8 cellular contexts compared by ENCODE assay signal in genomic region chr1:154609398-154610380, GRCh38. TPM values are rescaled to one million over a fixed set of nuclear protein-coding genes. Genes with fewer than 3 reads are reported as not detected.
DNase-seq lines count a peak whose midpoint lies in the region; ATAC-seq and TF ChIP-seq lines count a peak whose summit lies in the region.

No MANE protein-coding gene starts in this region.

- TF ChIP-seq CTCF in CD8-positive, alpha-beta T cell (IDR thresholded peaks at IDR 0.05): no peak
- TF ChIP-seq CTCF in gastroesophageal sphincter (IDR thresholded peaks at IDR 0.05): no peak

- peak overlapping the region; percentile 98 for H3K4me3 Mint-ChIP-seq in CD8-positive, alpha-beta T cell

- peaks cover 9% of the 10 kb centered on the region for H3K36me3 ChIP-seq in CD8-positive, alpha-beta T cell (ENCODE audit: insufficient read depth, low read length)
- no peaks in the 10 kb centered on the region for H3K36me3 ChIP-seq in gastroesophageal sphincter

- peak; percentile 39 for ATAC-seq in CD8-positive, alpha-beta T cell
- ATAC-seq in gastroesophageal sphincter (no peak), GM21576 (IDR thresholded peaks at IDR 0.05; ENCODE audit: unreplicated experiment) (no peak), HG03280 (IDR thresholded peaks at IDR 0.05; ENCODE audit: unreplicated experiment) (no peak), GM21381 (IDR thresholded peaks at IDR 0.05; ENCODE audit: unreplicated experiment) (no peak)

- H3K9me3 Mint-ChIP-seq in CD8-positive, alpha-beta T cell: no peaks in the 10 kb centered on the region

- H3K27ac ChIP-seq in CD8-positive, alpha-beta T cell (ENCODE audit: low read depth, low read length): peak overlapping the region; percentile 92
- peak overlapping the region in 3 of 4 donors; percentile 95 to 100 (median 97) for H3K27ac ChIP-seq in gastroesophageal sphincter

- POLR2A ChIA-PET in CD8-positive, alpha-beta T cell (lab: Charles Lee): interaction anchor here (0.6 to 1.6 kb wide), 3 partner anchors 14 to 668 kb away, joined by 3 to 7 read pairs (median 5); no protein-coding TSS in a partner anchor

- H3K27me3 ChIP-seq in CD8-positive, alpha-beta T cell (ENCODE audit: insufficient read depth, low read length): no peaks in the 10 kb centered on the region
- H3K27me3 ChIP-seq in gastroesophageal sphincter: no peaks in the 10 kb centered on the region

- no peaks in the 10 kb centered on the region for H3K27me3 Mint-ChIP-seq in CD8-positive, alpha-beta T cell (ENCODE audit: low read depth)

- peak in 6 of 7 experiments; percentile 25 to 63 (median 54) for DNase-seq in CD8-positive, alpha-beta T cell
- peak; percentile 57 for DNase-seq in NAMALWA (ENCODE audit: low spot score)
- DNase-seq in activated CD8-positive, alpha-beta memory T cell treated with anti-CD3 and anti-CD28 coated beads for 24 hours: peak; percentile 72
- peak; percentile 50 for DNase-seq in stimulated activated CD4-positive, alpha-beta T cell treated with anti-CD3 and anti-CD28 coated beads, Interleukin-4, amount 100 ng/mL, for 1 hour

- 65 to 75% methylated on average over 7 to 9 of the region's 12 CpGs for WGBS in gastroesophageal sphincter (ENCODE audit: low coverage in 1 of 2), 2 donors

- peaks cover 22% of the 10 kb centered on the region for H3K36me3 Mint-ChIP-seq in CD8-positive, alpha-beta T cell

- no peak for TF ChIP-seq POLR2A in gastroesophageal sphincter (IDR thresholded peaks at IDR 0.05)

- H3K4me3 ChIP-seq in CD8-positive, alpha-beta T cell (ENCODE audit: low read depth, low read length): no peak overlapping the region
- no peak overlapping the region for H3K4me3 ChIP-seq in gastroesophageal sphincter

- intact Hi-C loops in CD8-positive, alpha-beta T cell (cut with DNase I, micrococcal nuclease): loop anchor here (5.0 to 10.0 kb wide), 5 partner anchors 282 to 1673 kb away; partner anchors contain the start of genes ADAM15 (in 2 of the 2), ATP8B2 (in 1 of the 2), CLK2 (in 1 of the 2) and GON4L (in 1 of the 2)

- peak overlapping the region; percentile 98 for H3K27ac Mint-ChIP-seq in CD8-positive, alpha-beta T cell

- H3K4me1 Mint-ChIP-seq in CD8-positive, alpha-beta T cell (ENCODE audit: low read depth): peaks cover 58% of the 10 kb centered on the region

- no peaks in the 10 kb centered on the region for H3K9me3 ChIP-seq in CD8-positive, alpha-beta T cell (ENCODE audit: low read length)
- no peaks in the 10 kb centered on the region for H3K9me3 ChIP-seq in gastroesophageal sphincter

- no peak for TF ChIP-seq EP300 in gastroesophageal sphincter (IDR thresholded peaks at IDR 0.05)

- CTCF ChIA-PET in CD8-positive, alpha-beta T cell (lab: Charles Lee): interaction anchor here (1.6 kb wide), 1 partner anchor 50 kb away, joined by 7 read pairs; no protein-coding TSS in a partner anchor

- peaks cover 41% of the 10 kb centered on the region for H3K4me1 ChIP-seq in CD8-positive, alpha-beta T cell (ENCODE audit: insufficient read depth, low read length)
- H3K4me1 ChIP-seq in gastroesophageal sphincter: peaks cover 0 to 49% (median 10%) of the 10 kb centered on the region in 3 donors

RNA-seq across cellular contexts. Expression of gene ADAR, which starts 1.7 kb away (rescaled TPM):
- total RNA-seq in CD8-positive, alpha-beta T cell: 100 to 1,000 TPM; 221 to 238 TPM
- total RNA-seq in gastroesophageal sphincter: 100 to 1,000 TPM in 1 of 4 donors, 10 to 100 TPM in 3; 71.0 to 108 (median 90.4) TPM

RNA-seq across cellular contexts. Expression of gene CHRNB2, which starts 42.1 kb away (rescaled TPM):
- not detected for total RNA-seq in CD8-positive, alpha-beta T cell
- under 1 TPM in 3 of 4 donors, not detected in 1; 0.08 to 0.45 (median 0.13) TPM for total RNA-seq in gastroesophageal sphincter

RNA-seq across cellular contexts. Expression of gene UBE2Q1, which starts 51.2 kb away (rescaled TPM):
- total RNA-seq in CD8-positive, alpha-beta T cell: 10 to 100 TPM; 77.5 to 77.7 TPM
- 10 to 100 TPM; 27.4 to 39.7 (median 32.2) TPM for total RNA-seq in gastroesophageal sphincter
